In the genomic region with DNA sequence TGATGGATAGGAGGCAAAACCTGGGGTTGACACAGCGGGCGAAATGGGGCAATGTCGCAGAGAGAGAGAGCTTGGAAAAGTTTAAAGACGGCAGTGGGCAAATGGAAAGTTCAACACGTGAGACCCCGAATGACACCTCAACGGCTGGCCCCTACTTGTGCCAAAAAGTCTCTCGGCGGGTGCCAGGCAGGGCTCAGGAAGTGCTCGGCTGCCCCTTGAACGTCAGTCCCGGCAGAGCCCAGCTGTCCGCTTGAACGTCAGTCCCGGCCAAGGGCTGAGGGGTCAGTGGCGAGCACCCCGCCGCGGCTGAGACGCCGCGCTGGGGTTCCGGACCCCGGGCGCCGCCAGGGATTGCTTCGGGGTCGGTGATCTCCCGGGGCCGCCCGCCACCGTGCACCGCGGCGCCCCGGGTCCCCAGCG, we compare ENCODE assay signal across 8 cellular contexts. TPM values are rescaled to one million over a fixed set of nuclear protein-coding genes. Genes with fewer than 3 reads are reported as not detected.
DNase-seq lines count a peak whose midpoint lies in the region; ATAC-seq, FAIRE-seq and TF ChIP-seq lines count a peak whose summit lies in the region.

No MANE protein-coding gene starts in this region.

- POLR2A ChIA-PET in AG04450 (lab: Yijun Ruan, JAX) (interaction anchor here (1.0 to 1.4 kb wide), 3 partner anchors 8 to 19 kb away, joined by 3 to 4 read pairs (median 4); no protein-coding TSS in a partner anchor), H1 (lab: Charles Lee; ENCODE audit: partially characterized antibody) (interaction anchor here (0.8 to 2.9 kb wide), 8 partner anchors 9 to 100 kb away, joined by 3 to 19 read pairs (median 4); a partner anchor contains a TSS)

- H2AFZ ChIP-seq in H1 (ENCODE audit: low read length) (no peak overlapping the region), mesenchymal stem cell (ENCODE audit: low read depth, low read length) (peak overlapping the region; percentile 99)

- H2AK5ac ChIP-seq in H1 (ENCODE audit: low read depth, low read length) (no peak overlapping the region), mesenchymal stem cell (ENCODE audit: low read length, severe bottlenecking) (peak overlapping the region; percentile 78)

- no peak for TF ChIP-seq RAD21 in H1 (IDR thresholded peaks at IDR 0.05 in 1 of 2, conservative IDR thresholded peaks at IDR 0.05 in 1 of 2; ENCODE audit: low read depth in 2 of 2, low read length in 2 of 2)

- H3K23ac ChIP-seq in H1 (ENCODE audit: insufficient read length) (no peak overlapping the region), mesenchymal stem cell (ENCODE audit: low read length in 2 of 2) (no peak overlapping the region)

- H3K23me2 ChIP-seq in H1 (ENCODE audit: low read depth, low read length) = peaks cover 4% of the 10 kb centered on the region

- H4K8ac ChIP-seq in H1 (ENCODE audit: extremely low read depth, insufficient read depth, low read length) = peak overlapping the region; percentile 9; the same call in 1 of the 2 replicates
- peak overlapping the region; percentile 48 for H4K8ac ChIP-seq in mesenchymal stem cell (ENCODE audit: low read length)

- H2BK120ac ChIP-seq in H1 (replicated peaks; ENCODE audit: low read depth, low read length) = no peak overlapping the region
- H2BK120ac ChIP-seq in mesenchymal stem cell (ENCODE audit: low read depth, low read length) = peak overlapping the region; percentile 95

- 0 out of 3 replicates have a peak, but pooled peaks of 1 of the 2 experiments have one; percentile 57 for TF ChIP-seq POLR2A in H1 (IDR thresholded peaks at IDR 0.05; ENCODE audit: control extremely low read depth in 1 of 2, low read depth in 2 of 2, low read length in 2 of 2)
- TF ChIP-seq POLR2A in transverse colon (IDR thresholded peaks at IDR 0.05) = no peak

- H3K4me2 ChIP-seq in H1 (ENCODE audit: insufficient read depth in 1 of 2, low read depth in 2 of 2, low read length in 2 of 2) (peak overlapping the region; percentile 44 to 69), mesenchymal stem cell (ENCODE audit: low read length, poor library complexity, severe bottlenecking) (peak overlapping the region; percentile 97)

- TF ChIP-seq CTCF in AG04450 (IDR thresholded peaks at IDR 0.05; ENCODE audit: low read depth, low read length) (no peak), H1 (IDR thresholded peaks at IDR 0.05; ENCODE audit: control extremely low read depth in 1 of 3, insufficient read depth in 1 of 3, low read depth in 1 of 3, low read length in 3 of 3) (no peak), transverse colon (IDR thresholded peaks at IDR 0.05) (no peak)

- in situ Hi-C loops in transverse colon (cut with MboI; ENCODE audit: low pct_ligation_motif_present in 1 of 4, low pct_unique_long_range_greater_than_20kb in 1 of 4, low sequenced_read_pairs in 3 of 4) = no loop called here

- intact Hi-C loops in transverse colon (cut with DNase I; ENCODE audit: low total_unique reads) = no loop called here

- H3K79me2 ChIP-seq in H1 (ENCODE audit: control insufficient read depth in 1 of 2, insufficient read depth in 2 of 2, low read length in 2 of 2) = no peaks in the 10 kb centered on the region

- no peaks in the 10 kb centered on the region for H3K79me1 ChIP-seq in H1 (ENCODE audit: low read depth, low read length)
- peaks cover 10% of the 10 kb centered on the region for H3K79me1 ChIP-seq in mesenchymal stem cell (replicated peaks; ENCODE audit: low read length, poor library complexity, severe bottlenecking)

- H3K9me3 ChIP-seq in AG04450 (ENCODE audit: control insufficient read depth, insufficient read depth, low read length) (no peaks in the 10 kb centered on the region), H1 (ENCODE audit: insufficient read depth in 2 of 2, low read depth in 1 of 2, low read length in 1 of 2) (no peaks in the 10 kb centered on the region), mesenchymal stem cell (ENCODE audit: control insufficient read depth, low read length) (no peaks in the 10 kb centered on the region), transverse colon (no peaks in the 10 kb centered on the region)

- CTCF ChIA-PET in AG04450 (lab: Charles Lee) = interaction anchor here (0.6 to 1.4 kb wide), 2 partner anchors 12 to 19 kb away, joined by 3 to 4 read pairs; no protein-coding TSS in a partner anchor
- CTCF ChIA-PET in H1 (lab: Charles Lee; ENCODE audit: partially characterized antibody) = interaction anchor here (1.0 to 1.5 kb wide), 3 partner anchors 26 to 40 kb away, joined by 3 to 4 read pairs (median 3); no protein-coding TSS in a partner anchor

- H2BK12ac ChIP-seq in H1 (ENCODE audit: low read depth, low read length) = 0 out of 2 replicates have a peak overlapping the region, but pooled peaks have one; percentile 50
- no peak overlapping the region for H2BK12ac ChIP-seq in mesenchymal stem cell (ENCODE audit: low read length in 2 of 2)

- no peak overlapping the region for H2BK5ac ChIP-seq in H1 (ENCODE audit: low read depth, low read length)
- H2BK5ac ChIP-seq in mesenchymal stem cell (ENCODE audit: low read depth, low read length, poor library complexity, severe bottlenecking) = peak overlapping the region; percentile 99

- H2BK20ac ChIP-seq in H1 (ENCODE audit: low read length) = no peak overlapping the region

- H2BK15ac ChIP-seq in H1 (ENCODE audit: low read length) (0 out of 2 replicates have a peak overlapping the region, but pooled peaks have one; percentile 41), mesenchymal stem cell (ENCODE audit: low read depth, poor library complexity, severe bottlenecking) (peak overlapping the region; percentile 100)

- H3K18ac ChIP-seq in H1 (ENCODE audit: extremely low read depth, low read length) (peak overlapping the region; percentile 6; the same call in 1 of the 2 replicates), mesenchymal stem cell (ENCODE audit: low read depth in 1 of 2, low read length in 2 of 2) (peak overlapping the region; percentile 39 to 46)

- H4K20me1 ChIP-seq in H1 (replicated peaks in 1 of 2; ENCODE audit: control insufficient read depth in 1 of 2, insufficient read depth in 2 of 2, low read length in 2 of 2) = no peaks in the 10 kb centered on the region

- no peak overlapping the region for H3K14ac ChIP-seq in H1 (ENCODE audit: insufficient read length)
- H3K14ac ChIP-seq in mesenchymal stem cell (ENCODE audit: low read length in 2 of 2) = no peak overlapping the region

- H3K27ac ChIP-seq in AG04450 (ENCODE audit: low read depth, low read length) = peak overlapping the region; percentile 91
- no peak overlapping the region for H3K27ac ChIP-seq in H1 (ENCODE audit: low read depth, low read length)
- peak overlapping the region; percentile 78 for H3K27ac ChIP-seq in mesenchymal stem cell (ENCODE audit: low read length, poor library complexity, severe bottlenecking)
- H3K27ac ChIP-seq in transverse colon = peak overlapping the region; percentile 97 to 99 (median 98)

- no peak overlapping the region for H4K5ac ChIP-seq in H1 (ENCODE audit: insufficient read length, low read depth, low read length)

- H3K56ac ChIP-seq in H1 (replicated peaks; ENCODE audit: insufficient read length, low read depth, low read length) = no peak overlapping the region

- FAIRE-seq in H1 (lab: Jason Lieb, UNC) = no peak

- no peaks in the 10 kb centered on the region for H3K27me3 ChIP-seq in AG04450 (ENCODE audit: control insufficient read depth, insufficient read depth, low read length)
- H3K27me3 ChIP-seq in H1 (replicated peaks in 1 of 4; ENCODE audit: control insufficient read depth in 3 of 4, extremely low read depth in 1 of 4, insufficient read depth in 3 of 4, low read length in 3 of 4) = peaks cover 0 to 4% (median 0%) of the 10 kb centered on the region in 4 experiments; a peak in 2 of 7 replicates
- no peaks in the 10 kb centered on the region for H3K27me3 ChIP-seq in mesenchymal stem cell (ENCODE audit: control insufficient read depth in 1 of 2, insufficient read depth in 1 of 2, low read length in 2 of 2)
- no peaks in the 10 kb centered on the region for H3K27me3 ChIP-seq in transverse colon

- ATAC-seq in GM18511 (IDR thresholded peaks at IDR 0.05; ENCODE audit: unreplicated experiment) (peak; percentile 49), HG03025 (IDR thresholded peaks at IDR 0.05; ENCODE audit: low FRiP score, unreplicated experiment) (peak; percentile 42)

- WGBS in H1 (ENCODE audit: extremely low coverage in 1 of 2, insufficient coverage in 1 of 2, insufficient read length in 1 of 2, insufficient replicate concordance in 2 of 2, low coverage in 1 of 2, low lambda C conversion rate in 2 of 2, missing lambda C conversion rate in 1 of 2), 2 experiments = 23% methylated on average over 15 of the region's 37 CpGs; no CpG with 5 or more reads in 1 of the 2 experiments
- 11% methylated on average over 33 of the region's 37 CpGs for WGBS in mesenchymal stem cell
- WGBS in transverse colon (ENCODE audit: low coverage in 1 of 2), 2 donors = 12% methylated on average over 15 of the region's 37 CpGs; no CpG with 5 or more reads in 1 of the 2 donors

- H3K36me3 ChIP-seq in H1 (ENCODE audit: control insufficient read depth in 2 of 4, insufficient read depth in 4 of 4, low read length in 3 of 4) = no peaks in the 10 kb centered on the region; a peak in 1 of 8 replicates
- H3K36me3 ChIP-seq in mesenchymal stem cell (ENCODE audit: control insufficient read depth in 1 of 2, insufficient read depth in 2 of 2, low read depth in 1 of 2, low read length in 2 of 2) = peaks cover 0 to 52% of the 10 kb centered on the region in 2 experiments
- H3K36me3 ChIP-seq in transverse colon = peaks cover 0 to 5% (median 0%) of the 10 kb centered on the region in 4 donors

- no peak for TF ChIP-seq EP300 in H1 (IDR thresholded peaks at IDR 0.05; ENCODE audit: borderline replicate concordance in 1 of 2, low read depth in 2 of 2, low read length in 2 of 2)
- TF ChIP-seq EP300 in transverse colon (IDR thresholded peaks at IDR 0.05; ENCODE audit: low read depth) = no peak

- H4K91ac ChIP-seq in H1 (replicated peaks; ENCODE audit: insufficient read length, low read length) (no peak overlapping the region), mesenchymal stem cell (ENCODE audit: low read length) (no peak overlapping the region)

- H3K4me3 ChIP-seq in AG04450 (ENCODE audit: low read depth, low read length) = peak overlapping the region; percentile 76
- H3K4me3 ChIP-seq in H1 (ENCODE audit: extremely low read depth in 1 of 4, insufficient read depth in 2 of 4, low read depth in 3 of 4, low read length in 4 of 4) = peak overlapping the region; percentile 38 to 82 (median 56)
- peak overlapping the region; percentile 82 for H3K4me3 ChIP-seq in mesenchymal stem cell (ENCODE audit: insufficient read depth in 1 of 2, low read depth in 1 of 2, low read length in 2 of 2)
- peak overlapping the region; percentile 64 to 96 (median 83) for H3K4me3 ChIP-seq in transverse colon

- H3K4ac ChIP-seq in H1 (replicated peaks; ENCODE audit: insufficient read length, low read depth, low read length) = no peak overlapping the region
- peak overlapping the region in 1 of 2 experiments; percentile 46 for H3K4ac ChIP-seq in mesenchymal stem cell (ENCODE audit: low read depth in 1 of 2, low read length in 2 of 2)

- peaks cover 6 to 19% (median 9%) of the 10 kb centered on the region in 4 experiments for H3K4me1 ChIP-seq in H1 (replicated peaks in 1 of 4; ENCODE audit: control insufficient read depth in 3 of 4, insufficient read depth in 4 of 4, low read length in 3 of 4)
- peaks cover 14% of the 10 kb centered on the region for H3K4me1 ChIP-seq in mesenchymal stem cell (ENCODE audit: control insufficient read depth, insufficient read depth, low read depth, low read length)
- H3K4me1 ChIP-seq in transverse colon = peaks cover 3 to 21% (median 11%) of the 10 kb centered on the region in 4 donors

- DNase-seq in AG04450 (ENCODE audit: low read depth, low spot score) = no peak
- peak; percentile 48 for DNase-seq in SW480 (ENCODE audit: low spot score)
- peak in 1 of 2 experiments; percentile 54 for DNase-seq in H1 (ENCODE audit: low read depth in 1 of 2, low spot score in 2 of 2)
- DNase-seq in mesenchymal stem cell = peak; percentile 65
- DNase-seq in transverse colon = peak; percentile 60
- DNase-seq in SKM-1 (lab: John Stamatoyannopoulos, UW; ENCODE audit: unreplicated experiment) = no peak

- H3K9ac ChIP-seq in H1 (replicated peaks in 1 of 4; ENCODE audit: extremely low read depth in 1 of 4, low read depth in 3 of 4, low read length in 3 of 4) (peak overlapping the region in 3 of 4 experiments; percentile 71 to 77 (median 74); a peak in 5 of 7 replicates), mesenchymal stem cell (ENCODE audit: low read length) (peak overlapping the region; percentile 94)

RNA-seq across cellular contexts. Expression of a gene that starts 0.6 kb away (rescaled TPM):
- polyA plus RNA-seq in AG04450 (2011; rRNA removed) (25.8 and 29.4 TPM in 2 replicates), H1 (2011; rRNA removed) (5.8 and 6.7 TPM in 2 replicates)
- polyA minus RNA-seq in AG04450 (2011; rRNA and poly(A)+ RNA removed) = 22.7 and 34.6 TPM in 2 replicates
- total RNA-seq in H1 (2021; fragmentation: NEBNext Ultra II Directional; extraction: Animal tissue kit (Norgen Biotek cat#: 25700)) = 20.7 and 20.8 TPM in 2 replicates
- 5.5 TPM for polyA plus RNA-seq in H1 (2011; cell fraction: cytosol; rRNA removed)
- 16.2 TPM for polyA plus RNA-seq in H1 (2011; cell fraction: nucleus; rRNA removed)
- 9.7 to 17.3 TPM (median 12.0 TPM) in 4 replicates for polyA plus RNA-seq in H1 (2012, experiment 1 of 2)
- 1.5 TPM for polyA plus RNA-seq in H1 (2012, experiment 2 of 2)
- polyA plus RNA-seq in H1 (2013, experiment 1 of 2) = 45.0 TPM
- polyA plus RNA-seq in H1 (2013, experiment 2 of 2) = 45.0 TPM
- 17.5 and 25.9 TPM in 2 replicates for polyA minus RNA-seq in H1 (2011; rRNA and poly(A)+ RNA removed)
- 7.2 TPM for polyA minus RNA-seq in H1 (2011; cell fraction: cytosol; rRNA and poly(A)+ RNA removed)
- polyA minus RNA-seq in H1 (2011; cell fraction: nucleus; rRNA and poly(A)+ RNA removed) = 34.4 TPM
- polyA plus RNA-seq in mesenchymal stem cell (2013, experiment 1 of 2) = 23.5 TPM
- 22.7 TPM for polyA plus RNA-seq in mesenchymal stem cell (2013, experiment 2 of 2)
- 10 to 100 TPM; 12.0 to 22.4 (median 18.7) TPM for total RNA-seq in transverse colon

RNA-seq across cellular contexts. Expression of a gene that starts 39.3 kb away (rescaled TPM):
- polyA plus RNA-seq in AG04450 (2011; rRNA removed) (18.1 and 21.1 TPM in 2 replicates), H1 (2011; rRNA removed) (1.4 TPM in 2 replicates)
- 16.2 and 37.7 TPM in 2 replicates for polyA minus RNA-seq in AG04450 (2011; rRNA and poly(A)+ RNA removed)
- 17.8 and 18.3 TPM in 2 replicates for total RNA-seq in H1 (2021; fragmentation: NEBNext Ultra II Directional; extraction: Animal tissue kit (Norgen Biotek cat#: 25700))
- 2.6 TPM for polyA plus RNA-seq in H1 (2011; cell fraction: cytosol; rRNA removed)
- 11.5 TPM for polyA plus RNA-seq in H1 (2011; cell fraction: nucleus; rRNA removed)
- 4.9 to 11.8 TPM (median 6.7 TPM) in 4 replicates for polyA plus RNA-seq in H1 (2012, experiment 1 of 2)
- polyA plus RNA-seq in H1 (2012, experiment 2 of 2) = 0.60 TPM
- 11.2 TPM for polyA plus RNA-seq in H1 (2013, experiment 1 of 2)
- polyA plus RNA-seq in H1 (2013, experiment 2 of 2) = 10.6 TPM
- polyA minus RNA-seq in H1 (2011; rRNA and poly(A)+ RNA removed) = 6.7 and 13.8 TPM in 2 replicates
- polyA minus RNA-seq in H1 (2011; cell fraction: cytosol; rRNA and poly(A)+ RNA removed) = 8.1 TPM
- 16.9 TPM for polyA minus RNA-seq in H1 (2011; cell fraction: nucleus; rRNA and poly(A)+ RNA removed)
- 26.6 TPM for polyA plus RNA-seq in mesenchymal stem cell (2013, experiment 1 of 2)
- polyA plus RNA-seq in mesenchymal stem cell (2013, experiment 2 of 2) = 27.0 TPM
- total RNA-seq in transverse colon = 10 to 100 TPM; 15.5 to 53.2 (median 39.9) TPM

Comparison
In these comparisons a context has a peak if more than half of its experiments do, and no peak if none do; other contexts are left out.
1. DNase-seq: peak in SW480 (single experiment), mesenchymal stem cell (single experiment) and transverse colon (single experiment); none in AG04450 (single experiment) and SKM-1 (single experiment).
2. Peak in every context shown above with its lines, with median percentiles within 50 percentile points of each other: H3K4me3 ChIP-seq.